ENCODE assay signal across 9 cellular contexts in genomic region chr7:54546081-54546985, GRCh38. TPM values are rescaled to one million over a fixed set of nuclear protein-coding genes. Genes with fewer than 3 reads are reported as not detected.
DNase-seq lines count a peak whose midpoint lies in the region; ATAC-seq and TF ChIP-seq lines count a peak whose summit lies in the region.
"Had no signal": no experiment of that assay in that cellular context is flagged by ENCODE, and none has a peak within 500 bp of the region (broad histone marks: within the 10 kb centered on the region; RNA-seq: fewer than 3 reads in every experiment).

No MANE protein-coding gene starts in this region.

- H3K36me3 Mint-ChIP-seq in activated CD4-positive, alpha-beta T cell treated with anti-CD3 and anti-CD28 coated beads for 36 hours (ENCODE audit: low read depth): peaks cover 7% of the 10 kb centered on the region

- peak overlapping the region; percentile 45 for H3K4me3 ChIP-seq in urinary bladder (ENCODE audit: low read depth, low read length)

- DNase-seq in activated CD4-positive, alpha-beta T cell treated with anti-CD3 and anti-CD28 coated beads for 36 hours: peak; percentile 15
- DNase-seq in activated CD4-positive, alpha-beta T cell treated with anti-CD3 and anti-CD28 coated beads, Interleukin-2, amount 50 U/mL, for 4 hours: no peak
- DNase-seq in iPS-NIHi11 (ENCODE audit: low spot score) (peak; percentile 83), inferior parietal cortex (ENCODE audit: extremely low spot score) (no peak), NCI-H2171 (lab: John Stamatoyannopoulos, UW) (no peak)
- no peak for DNase-seq in activated CD4-positive, CD25-positive, alpha-beta regulatory T cell (lab: John Stamatoyannopoulos, UW)

- ATAC-seq in activated CD4-positive, alpha-beta T cell treated with anti-CD3 and anti-CD28 coated beads for 36 hours: no peak
- ATAC-seq in SK-N-SH treated with all-trans-retinoic acid at 6 μM for 48 hours: peak; percentile 66

- no peaks in the 10 kb centered on the region for H3K36me3 ChIP-seq in urinary bladder (ENCODE audit: insufficient read depth)

- H3K4me1 Mint-ChIP-seq in activated CD4-positive, alpha-beta T cell treated with anti-CD3 and anti-CD28 coated beads for 36 hours: no peaks in the 10 kb centered on the region

- H3K4me3 Mint-ChIP-seq in activated CD4-positive, alpha-beta T cell treated with anti-CD3 and anti-CD28 coated beads for 36 hours: no peak overlapping the region

- no peak overlapping the region for H3K27ac ChIP-seq in urinary bladder (ENCODE audit: low read depth)

- WGBS in urinary bladder: 1% methylated on average over 79 of the region's 80 CpGs

- CTCF ChIA-PET in activated CD4-positive, alpha-beta T cell treated with anti-CD3 and anti-CD28 coated beads for 36 hours (lab: Charles Lee): no interaction called here

- peaks cover 34% of the 10 kb centered on the region for H3K27me3 Mint-ChIP-seq in activated CD4-positive, alpha-beta T cell treated with anti-CD3 and anti-CD28 coated beads for 36 hours

- POLR2A ChIA-PET in activated CD4-positive, alpha-beta T cell treated with anti-CD3 and anti-CD28 coated beads for 36 hours (lab: Charles Lee): no interaction called here

- H3K9me3 Mint-ChIP-seq in activated CD4-positive, alpha-beta T cell treated with anti-CD3 and anti-CD28 coated beads for 36 hours (ENCODE audit: low read depth): peaks cover 4% of the 10 kb centered on the region

- no peaks in the 10 kb centered on the region for H3K4me1 ChIP-seq in urinary bladder (ENCODE audit: insufficient read depth)

- no peak overlapping the region for H3K27ac Mint-ChIP-seq in activated CD4-positive, alpha-beta T cell treated with anti-CD3 and anti-CD28 coated beads for 36 hours

- intact Hi-C loops in activated CD4-positive, alpha-beta T cell treated with anti-CD3 and anti-CD28 coated beads for 36 hours (cut with DNase I, micrococcal nuclease): loop anchor here in 1 of 2 experiments (10.0 kb wide), 1 partner anchor 58 kb away; no protein-coding TSS in a partner anchor

TF ChIP-seq in SK-N-SH treated with all-trans-retinoic acid at 6 μM for 48 hours, 23 proteins besides CTCF, POLR2A, EP300 and RAD21:
- no peak for TF ChIP-seq PPARA (CRISPR knock-in tag; IDR thresholded peaks at IDR 0.05; ENCODE audit: borderline replicate concordance)
- TF ChIP-seq CSDC2 (CRISPR knock-in tag; IDR thresholded peaks at IDR 0.05): no peak
- TF ChIP-seq RARB (CRISPR knock-in tag; IDR thresholded peaks at IDR 0.05): no peak
- TF ChIP-seq OSR1 (CRISPR knock-in tag; IDR thresholded peaks at IDR 0.05): no peak
- no peak for TF ChIP-seq CSRNP3 (CRISPR knock-in tag; IDR thresholded peaks at IDR 0.05)
- TF ChIP-seq ZNF565 (CRISPR knock-in tag; conservative IDR thresholded peaks at IDR 0.05; ENCODE audit: low read depth): no peak

RNA-seq across cellular contexts. Expression of gene VSTM2A, which starts 4.2 kb away (rescaled TPM):
- not detected for total RNA-seq in activated CD4-positive, alpha-beta T cell treated with anti-CD3 and anti-CD28 coated beads for 36 hours
- total RNA-seq in urinary bladder: 19.9 TPM
- polyA plus RNA-seq in urinary bladder: 7.7 TPM
- polyA plus RNA-seq: BJ had no signal

Comparison
In these comparisons a context has a peak if more than half of its experiments do, and no peak if none do; other contexts are left out.
1. DNase-seq: peak in activated CD4-positive, alpha-beta T cell treated with anti-CD3 and anti-CD28 coated beads for 36 hours (single experiment) and iPS-NIHi11 (single experiment); none in activated CD4-positive, alpha-beta T cell treated with anti-CD3 and anti-CD28 coated beads, Interleukin-2, amount 50 U/mL, for 4 hours (0 of 2), activated CD4-positive, CD25-positive, alpha-beta regulatory T cell (0 of 4), inferior parietal cortex (single experiment) and NCI-H2171 (single experiment).
2. RNA of gene VSTM2A, which starts 4.2 kb away (total RNA-seq): 19.9 TPM in urinary bladder (single experiment); not detected in activated CD4-positive, alpha-beta T cell treated with anti-CD3 and anti-CD28 coated beads for 36 hours; every median in the first group is over 10 times any median in the second.